ENCODE assay signal across 3 cellular contexts in genomic region chr5:74685979-74686631, GRCh38.
A peak's percentile ranks its signal among the peaks of the same experiment; 100 is the strongest.
TF ChIP-seq lines count a peak whose summit lies in the region.

No MANE protein-coding gene starts in this region.

TF ChIP-seq in GM12891, 5 proteins besides CTCF, POLR2A, EP300 and RAD21:
- no peak for TF ChIP-seq POLR2AphosphoS5 (IDR thresholded peaks at IDR 0.05; ENCODE audit: low read depth, low read length)
- TF ChIP-seq SPI1 (IDR thresholded peaks at IDR 0.05; ENCODE audit: low read depth, low read length), result peak; percentile 83
TF ChIP-seq in GM12891: peak in this region for 1.

TF ChIP-seq in HEK293, 187 proteins besides CTCF, POLR2A, EP300 and RAD21:
- TF ChIP-seq ZBTB26 (tag by site-specific recombination; optimal IDR thresholded peaks at IDR 0.05) (no peak), SCRT2 (tag by site-specific recombination; IDR thresholded peaks at IDR 0.05) (peak; percentile 75)

TF ChIP-seq in endothelial cell of umbilical vein, 7 proteins besides CTCF, POLR2A, EP300 and RAD21:
- TF ChIP-seq GATA2 (IDR thresholded peaks at IDR 0.05; ENCODE audit: insufficient read depth, insufficient read length, low read depth, low read length) (no peak), FOS (IDR thresholded peaks at IDR 0.05; ENCODE audit: borderline replicate concordance, insufficient read depth, low read length) (no peak), POLR2AphosphoS5 (IDR thresholded peaks at IDR 0.05; ENCODE audit: insufficient read depth, low read depth, low read length) (no peak), EZH2 (IDR thresholded peaks at IDR 0.05; ENCODE audit: borderline replicate concordance, low read depth, low read length, severe bottlenecking) (no peak), MYC (IDR thresholded peaks at IDR 0.05; ENCODE audit: low read depth, low read length) (no peak), MAX (IDR thresholded peaks at IDR 0.05; ENCODE audit: insufficient read depth, insufficient read length) (no peak), JUN (IDR thresholded peaks at IDR 0.05; ENCODE audit: borderline replicate concordance, insufficient read depth, insufficient read length, low read depth) (no peak)
